7 cellular contexts compared by ENCODE assay signal in the genomic region with DNA sequence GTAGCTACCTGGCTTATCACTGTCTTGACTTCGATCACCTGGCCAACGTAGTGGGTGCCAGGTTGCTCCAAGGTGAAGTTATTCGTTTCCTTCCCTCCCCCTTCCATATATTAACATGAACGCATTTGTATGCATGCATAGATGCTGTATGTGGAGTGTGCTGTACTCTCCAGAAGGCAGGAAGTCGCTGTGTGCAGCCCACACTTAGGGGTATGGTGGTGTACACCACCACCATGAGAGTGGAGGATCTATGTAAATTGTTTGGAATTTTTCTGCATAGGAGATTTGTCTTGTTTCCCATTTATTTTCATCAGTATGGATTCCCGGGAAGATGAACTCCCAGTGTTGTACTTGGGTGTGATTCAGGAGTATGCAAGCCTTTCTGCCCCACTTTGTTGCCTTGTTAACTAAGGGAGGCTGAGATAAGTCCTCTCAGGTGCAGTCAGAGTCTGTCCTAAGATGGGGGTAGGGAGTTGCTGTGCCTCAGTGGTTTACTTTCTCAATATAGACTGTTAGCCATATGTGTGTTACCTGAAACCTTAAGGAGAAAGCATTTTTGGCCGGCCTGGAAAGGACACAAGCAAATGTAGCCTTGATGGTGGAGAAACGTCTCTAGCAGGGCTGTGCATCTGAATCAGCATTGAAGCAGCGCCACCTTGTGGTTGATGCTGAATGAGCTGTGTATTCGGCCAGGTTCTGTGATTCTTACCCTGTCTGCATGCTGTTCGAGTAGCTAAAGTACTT.
DNase-seq lines count a peak whose midpoint lies in the region; TF ChIP-seq lines count a peak whose summit lies in the region.

No MANE protein-coding gene starts in this region.

- peak; percentile 74 for DNase-seq in HFFc6
- DNase-seq in NCI-H1092 (lab: John Stamatoyannopoulos, UW) = peak; percentile 66
- peak; percentile 51 for DNase-seq in T follicular helper cell (ENCODE audit: low read depth)
- DNase-seq in adrenal gland = peak; percentile 80 to 98 (median 90)
- DNase-seq in right atrium auricular region (ENCODE audit: low spot score) = peak; percentile 92
- peak; percentile 90 for DNase-seq in sigmoid colon

- peaks cover 20% of the 10 kb centered on the region for H3K36me3 Mint-ChIP-seq in HFFc6 (ENCODE audit: low read depth)

- TF ChIP-seq EP300 in sigmoid colon (IDR thresholded peaks at IDR 0.05) = no peak

- WGBS in adrenal gland, 4 donors = 43 to 45% (median 44%) methylated on average over 11 of the region's 11 CpGs
- 43 to 45% methylated on average over 11 of the region's 11 CpGs for WGBS in sigmoid colon, 2 donors

- H3K4me3 ChIP-seq in GM12875 (ENCODE audit: low read depth, low read length) (no peak overlapping the region), adrenal gland (no peak overlapping the region), right atrium auricular region (no peak overlapping the region), sigmoid colon (no peak overlapping the region)

- no peak overlapping the region for H3K4me3 Mint-ChIP-seq in HFFc6

- TF ChIP-seq CTCF in GM12875 (IDR thresholded peaks at IDR 0.05; ENCODE audit: borderline replicate concordance, insufficient read depth, low read depth, low read length) (peak; percentile 84), HFFc6 (IDR thresholded peaks at IDR 0.05) (peak; percentile 99), adrenal gland (IDR thresholded peaks at IDR 0.05) (peak; percentile 91 to 96 (median 94)), right atrium auricular region (IDR thresholded peaks at IDR 0.05) (peak; percentile 62 to 92), sigmoid colon (IDR thresholded peaks at IDR 0.05) (peak; percentile 71 to 90 (median 84))

- intact Hi-C loops in adrenal gland (cut with DNase I) = loop anchor here in 1 of 2 donors (5.0 to 10.0 kb wide), 2 partner anchors 153 to 216 kb away; partner anchors contain the start of gene TANC1
- intact Hi-C loops in sigmoid colon (cut with DNase I) = loop anchor here (1.0 to 2.0 kb wide), 2 partner anchors 149 to 215 kb away; partner anchors contain the start of gene TANC1

- H3K4me1 ChIP-seq in adrenal gland (replicated peaks in 1 of 2) (peaks cover 0 to 9% of the 10 kb centered on the region in 2 donors), right atrium auricular region (peaks cover 0 to 33% of the 10 kb centered on the region in 2 donors), sigmoid colon (peaks cover 0 to 34% (median 25%) of the 10 kb centered on the region in 4 donors)

- H3K27me3 Mint-ChIP-seq in HFFc6 (ENCODE audit: insufficient read depth) = peaks cover 1% of the 10 kb centered on the region; the same call in 1 of the 2 replicates

- H3K9me3 ChIP-seq in adrenal gland (replicated peaks in 1 of 3) = no peaks in the 10 kb centered on the region
- H3K9me3 ChIP-seq in right atrium auricular region = no peaks in the 10 kb centered on the region
- H3K9me3 ChIP-seq in sigmoid colon = no peaks in the 10 kb centered on the region

- no peaks in the 10 kb centered on the region for H3K9me3 Mint-ChIP-seq in HFFc6

- H3K36me3 ChIP-seq in adrenal gland (replicated peaks in 1 of 2) (no peaks in the 10 kb centered on the region), right atrium auricular region (no peaks in the 10 kb centered on the region), sigmoid colon (no peaks in the 10 kb centered on the region)

- peak overlapping the region; percentile 0; the same call in 1 of the 2 replicates for H3K27ac Mint-ChIP-seq in HFFc6

- H3K4me1 Mint-ChIP-seq in HFFc6 (ENCODE audit: low read depth) = peaks cover 40% of the 10 kb centered on the region

- H3K27ac ChIP-seq in adrenal gland (no peak overlapping the region), right atrium auricular region (peak overlapping the region; percentile 71 to 87), sigmoid colon (peak overlapping the region in 2 of 4 donors; percentile 51 to 59)

- H3K27me3 ChIP-seq in adrenal gland = no peaks in the 10 kb centered on the region
- no peaks in the 10 kb centered on the region for H3K27me3 ChIP-seq in right atrium auricular region
- no peaks in the 10 kb centered on the region for H3K27me3 ChIP-seq in sigmoid colon

- no peak for TF ChIP-seq POLR2A in adrenal gland (IDR thresholded peaks at IDR 0.05)
- TF ChIP-seq POLR2A in sigmoid colon (IDR thresholded peaks at IDR 0.05) = no peak

Comparison
In these comparisons a context has a peak if more than half of its experiments do, and no peak if none do; other contexts are left out.
1. H3K27ac ChIP-seq: peak in right atrium auricular region (2 of 2); none in adrenal gland (0 of 5).
2. Peak in every context shown above with its lines, with median percentiles within 50 percentile points of each other: CTCF ChIP-seq and DNase-seq.